8 cellular contexts compared by ENCODE assay signal in genomic region chr13:71879129-71879535, GRCh38.
DNase-seq lines count a peak whose midpoint lies in the region; ATAC-seq and FAIRE-seq lines count a peak whose summit lies in the region.

No MANE protein-coding gene starts in this region.

- FAIRE-seq in RCC 7860 (lab: Jason Lieb, UNC): no peak

- DNase-seq in CD1c-positive myeloid dendritic cell (ENCODE audit: extremely low spot score) (peak; percentile 57), NCI-H2081 (lab: John Stamatoyannopoulos, UW) (peak; percentile 44 to 68), amniotic stem cell (lab: John Stamatoyannopoulos, UW) (peak; percentile 11), kidney glomerular epithelial cell (lab: John Stamatoyannopoulos, UW) (peak; percentile 30), RCC 7860 (ENCODE audit: low spot score) (no peak)
- no peak for DNase-seq in stimulated activated naive CD4-positive, alpha-beta T cell treated with Interleukin-2 at 50 U/mL for 16 hours (lab: John Stamatoyannopoulos, UW)

- peak; percentile 90 for ATAC-seq in GM18873 (IDR thresholded peaks at IDR 0.05; ENCODE audit: low FRiP score, unreplicated experiment)
- peak; percentile 91 for ATAC-seq in HG03039 (IDR thresholded peaks at IDR 0.05; ENCODE audit: unreplicated experiment)

Comparison
In these comparisons a context has a peak if more than half of its experiments do, and no peak if none do; other contexts are left out.
1. DNase-seq: peak in CD1c-positive myeloid dendritic cell (single experiment), NCI-H2081 (2 of 2), amniotic stem cell (single experiment) and kidney glomerular epithelial cell (single experiment); none in stimulated activated naive CD4-positive, alpha-beta T cell treated with Interleukin-2 at 50 U/mL for 16 hours (single experiment) and RCC 7860 (single experiment).